28 cellular contexts compared by ENCODE assay signal in genomic region chr1:37667023-37667769, GRCh38. TPM values are rescaled to one million over a fixed set of nuclear protein-coding genes. Genes with fewer than 3 reads are reported as not detected.
DNase-seq lines count a peak whose midpoint lies in the region; ATAC-seq and TF ChIP-seq lines count a peak whose summit lies in the region.
"Had no signal": no experiment of that assay in that cellular context is flagged by ENCODE, and none has a peak within 500 bp of the region (broad histone marks: within the 10 kb centered on the region; RNA-seq: fewer than 3 reads in every experiment).

No MANE protein-coding gene starts in this region.

- POLR2A ChIA-PET in A673 (lab: Charles Lee; ENCODE audit: low non-redundant PET), result no interaction called here

- H3K9me3 ChIP-seq in WERI-Rb-1 (ENCODE audit: severe bottlenecking) (no peaks in the 10 kb centered on the region), A673 (ENCODE audit: low read depth, low read length, poor library complexity, severe bottlenecking) (no peaks in the 10 kb centered on the region)
- H3K9me3 ChIP-seq: A549, gastroesophageal sphincter, left ventricle myocardium inferior, vagina had no signal

- peak overlapping the region in 1 of 3 experiments; percentile 15 for H3K4me3 Mint-ChIP-seq in nephron
- H3K4me3 Mint-ChIP-seq: central memory CD8-positive, alpha-beta T cell; stimulated activated naive CD8-positive, alpha-beta T cell treated with anti-CD3 and anti-CD28 coated beads, Interleukin-15, amount 100 ng/mL, for 72 hours had no signal

- DNase-seq in AG08395 (ENCODE audit: low spot score) (peak; percentile 41), ELR (ENCODE audit: low read depth) (peak; percentile 10), WERI-Rb-1 (peak; percentile 62), A673 (ENCODE audit: low spot score) (no peak), DMS53 (lab: John Stamatoyannopoulos, UW) (no peak)
- DNase-seq: activated CD4-positive, alpha-beta T cell treated with anti-CD3 and anti-CD28 coated beads for 48 hours; activated CD8-positive, alpha-beta memory T cell treated with anti-CD3 and anti-CD28 coated beads for 24 hours; activated gamma-delta T cell treated with Interleukin-2 at 50 U/mL for 16 hours; dermis blood vessel endothelial cell; left ventricle myocardium inferior; mesendoderm; NCI-H1417 treated with DMSO at 0.1 percent for 48 hours; NCI-H2107; NCI-H774; stimulated activated naive CD8-positive, alpha-beta T cell treated with anti-CD3 and anti-CD28 coated beads, Interleukin-15, amount 100 ng/mL, for 72 hours; T-helper 2 cell had no signal

- H3K4me1 Mint-ChIP-seq in nephron, result peaks cover 12% of the 10 kb centered on the region
- H3K4me1 Mint-ChIP-seq: central memory CD8-positive, alpha-beta T cell; stimulated activated naive CD8-positive, alpha-beta T cell treated with anti-CD3 and anti-CD28 coated beads, Interleukin-15, amount 100 ng/mL, for 72 hours had no signal

- H3K36me3 ChIP-seq in WERI-Rb-1 (no peaks in the 10 kb centered on the region), A673 (ENCODE audit: insufficient read depth, low read length, poor library complexity, severe bottlenecking) (no peaks in the 10 kb centered on the region)
- H3K36me3 ChIP-seq: gastroesophageal sphincter, left ventricle myocardium inferior, vagina had no signal

- no peaks in the 10 kb centered on the region for H3K9me3 Mint-ChIP-seq in nephron
- H3K9me3 Mint-ChIP-seq: central memory CD8-positive, alpha-beta T cell; stimulated activated naive CD8-positive, alpha-beta T cell treated with anti-CD3 and anti-CD28 coated beads, Interleukin-15, amount 100 ng/mL, for 72 hours had no signal

- CTCF ChIA-PET in A673 (lab: Charles Lee), result no interaction called here

- no peaks in the 10 kb centered on the region for H3K4me1 ChIP-seq in A673 (ENCODE audit: insufficient read depth, low read length, poor library complexity, severe bottlenecking)
- H3K4me1 ChIP-seq: A549, gastroesophageal sphincter, left ventricle myocardium inferior, vagina had no signal

- peak; percentile 63 for TF ChIP-seq CTCF in WERI-Rb-1 (IDR thresholded peaks at IDR 0.05; ENCODE audit: low read depth, low read length)
- TF ChIP-seq CTCF in nephron (IDR thresholded peaks at IDR 0.05; ENCODE audit: unreplicated experiment in 3 of 3), result no peak
- no peak for TF ChIP-seq CTCF in A673 (conservative IDR thresholded peaks at IDR 0.05; ENCODE audit: low read depth, low read length)

- intact Hi-C loops in A673 (cut with micrococcal nuclease; ENCODE audit: unreplicated experiment), result no loop called here

- no TSS peak for BruUV-seq in A673 (replicated peaks; lab: Mats Ljungman, UMichigan)

- ATAC-seq in HG02588 (IDR thresholded peaks at IDR 0.05; ENCODE audit: unreplicated experiment), result no peak
- no peak for ATAC-seq in HG03175 (IDR thresholded peaks at IDR 0.05; ENCODE audit: unreplicated experiment)
- ATAC-seq: A549; gastroesophageal sphincter; stimulated activated naive CD8-positive, alpha-beta T cell treated with anti-CD3 and anti-CD28 coated beads, Interleukin-15, amount 100 ng/mL, for 72 hours had no signal

- peaks cover 28% of the 10 kb centered on the region for H3K27me3 Mint-ChIP-seq in nephron (ENCODE audit: low read depth)
- H3K27me3 Mint-ChIP-seq: central memory CD8-positive, alpha-beta T cell had no signal

- H3K27ac ChIP-seq in WERI-Rb-1, result no peak overlapping the region
- no peak overlapping the region for H3K27ac ChIP-seq in A673 (ENCODE audit: low read depth, low read length, poor library complexity, severe bottlenecking)
- H3K27ac ChIP-seq: A549, gastroesophageal sphincter, HL-60, left ventricle myocardium inferior, RWPE1, SK-N-MC, vagina had no signal

- H3K27ac Mint-ChIP-seq in nephron, result peak overlapping the region; percentile 37 to 65 (median 50)
- H3K27ac Mint-ChIP-seq: stimulated activated naive CD8-positive, alpha-beta T cell treated with anti-CD3 and anti-CD28 coated beads, Interleukin-15, amount 100 ng/mL, for 72 hours had no signal

- no peaks in the 10 kb centered on the region for H3K27me3 ChIP-seq in WERI-Rb-1 (ENCODE audit: insufficient read depth, low read depth, severe bottlenecking)
- peaks cover 35% of the 10 kb centered on the region for H3K27me3 ChIP-seq in A673 (replicated peaks; ENCODE audit: insufficient read depth, low read depth, low read length, poor library complexity)
- H3K27me3 ChIP-seq: vagina had no signal

- no peak overlapping the region for H3K4me3 ChIP-seq in WERI-Rb-1 (ENCODE audit: low read depth, low read length)
- H3K4me3 ChIP-seq in A673 (ENCODE audit: low read depth, low read length, poor library complexity, severe bottlenecking), result no peak overlapping the region
- H3K4me3 ChIP-seq: A549, gastroesophageal sphincter, left ventricle myocardium inferior, SK-N-MC, vagina had no signal

- H3K36me3 Mint-ChIP-seq in nephron (ENCODE audit: low read depth), result no peaks in the 10 kb centered on the region

RNA-seq across cellular contexts. Expression of gene CDCA8, which starts 25.1 kb away (rescaled TPM):
- total RNA-seq in A673 (2021), result 64.7 and 67.4 TPM in 2 replicates

RNA-seq across cellular contexts. Expression of gene RSPO1, which starts 32.5 kb away (rescaled TPM):
- total RNA-seq in A673 (2021), result not detected in 2 replicates
- total RNA-seq: dermis blood vessel endothelial cell, left ventricle myocardium inferior, OCI-LY7, pulmonary artery endothelial cell had no signal

Comparison
In these comparisons a context has a peak if more than half of its experiments do, and no peak if none do; other contexts are left out.
1. DNase-seq: peak in AG08395 (single experiment), ELR (single experiment) and WERI-Rb-1 (single experiment); none in A673 (single experiment) and DMS53 (single experiment).